In genomic region chr3:155747286-155747685, GRCh38 we compare ENCODE assay signal across 27 cellular contexts. TPM values are rescaled to one million over a fixed set of nuclear protein-coding genes. Genes with fewer than 3 reads are reported as not detected.
A peak's percentile ranks its signal among the peaks of the same experiment; 100 is the strongest.
DNase-seq lines count a peak whose midpoint lies in the region; ATAC-seq, FAIRE-seq and TF ChIP-seq lines count a peak whose summit lies in the region.
"Had no signal": no experiment of that assay in that cellular context is flagged by ENCODE, and none has a peak within 500 bp of the region (broad histone marks: within the 10 kb centered on the region; RNA-seq: fewer than 3 reads in every experiment).

No MANE protein-coding gene starts in this region.

- in situ Hi-C loops in HepG2 (cut with HindIII; ENCODE audit: extremely low pct_ligation_motif_present, low pct_unique_long_range_greater_than_20kb), result loop anchor here (5.0 kb wide), 1 partner anchor 115 kb away; no protein-coding TSS in a partner anchor

- no peaks in the 10 kb centered on the region for H3K79me2 ChIP-seq in HepG2 (ENCODE audit: insufficient read depth, low read length)

- 7% methylated on average over 1 of the region's 1 CpG for WGBS in HepG2 (ENCODE audit: low lambda C conversion rate)
- WGBS in right lobe of liver (ENCODE audit: insufficient coverage, low coverage, low lambda C conversion rate, missing lambda C conversion rate), result 32% methylated on average over 1 of the region's 1 CpG

- H2AFZ ChIP-seq in HepG2 (ENCODE audit: low read length), result no peak overlapping the region

- no peak overlapping the region for H3K4me3 Mint-ChIP-seq in progenitor cell of endocrine pancreas (ENCODE audit: low read depth)
- no peak overlapping the region for H3K4me3 Mint-ChIP-seq in CD8-positive, alpha-beta T cell
- H3K4me3 Mint-ChIP-seq: activated CD8-positive, alpha-beta T cell treated with anti-CD3 and anti-CD28 coated beads, Interleukin-2, amount 10 ng/mL, durations not matched to agents 7 days and 5 days; activated naive CD4-positive, alpha-beta T cell treated with anti-CD3 and anti-CD28 coated beads for 36 hours had no signal

- TF ChIP-seq CTCF in HepG2 (CRISPR knock-in tag; IDR thresholded peaks at IDR 0.05) (no peak), right lobe of liver (IDR thresholded peaks at IDR 0.05) (no peak), progenitor cell of endocrine pancreas (IDR thresholded peaks at IDR 0.05; ENCODE audit: unreplicated experiment) (no peak)
- TF ChIP-seq CTCF in CD8-positive, alpha-beta T cell (IDR thresholded peaks at IDR 0.05), result no peak

- TF ChIP-seq POLR2A in HepG2 (IDR thresholded peaks at IDR 0.05; ENCODE audit: insufficient read depth in 1 of 2, low read depth in 2 of 2, low read length in 2 of 2) (no peak), right lobe of liver (IDR thresholded peaks at IDR 0.05) (no peak)

- intact Hi-C loops in HepG2 (cut with micrococcal nuclease; ENCODE audit: unreplicated experiment), result loop anchor here (5.0 kb wide), 1 partner anchor 105 kb away; the partner anchor contains the start of gene SLC33A1
- intact Hi-C loops in right lobe of liver (cut with DNase I), result no loop called here
- intact Hi-C loops in CD8-positive, alpha-beta T cell (cut with DNase I, micrococcal nuclease), result loop anchor here (5.0 kb wide), 2 partner anchors 60 to 125 kb away; partner anchors contain the start of genes C3orf33 (in 1 of the 2) and GMPS (in 1 of the 2)

- H3K36me3 Mint-ChIP-seq in progenitor cell of endocrine pancreas (ENCODE audit: insufficient read depth), result no peaks in the 10 kb centered on the region
- H3K36me3 Mint-ChIP-seq in CD8-positive, alpha-beta T cell, result no peaks in the 10 kb centered on the region
- H3K36me3 Mint-ChIP-seq: CD4-positive, alpha-beta memory T cell had no signal

- BruUV-seq in HepG2 (replicated peaks; lab: Mats Ljungman, UMichigan), result no TSS peak

- H3K4me1 Mint-ChIP-seq in progenitor cell of endocrine pancreas (ENCODE audit: low read depth), result peaks cover 48% of the 10 kb centered on the region
- peaks cover 17% of the 10 kb centered on the region for H3K4me1 Mint-ChIP-seq in CD8-positive, alpha-beta T cell (ENCODE audit: low read depth)

- CTCF ChIA-PET in HepG2 (lab: Yijun Ruan, JAX; ENCODE audit: low intra/inter-chr PET ratio, low total read pairs), result no interaction called here
- CTCF ChIA-PET in CD8-positive, alpha-beta T cell (lab: Charles Lee), result interaction anchor here (0.6 to 0.8 kb wide), 2 partner anchors 58 to 59 kb away, joined by 3 read pairs; no protein-coding TSS in a partner anchor

- H3K36me3 ChIP-seq in HepG2 (replicated peaks in 1 of 2; ENCODE audit: control insufficient read depth in 1 of 2, insufficient read depth in 2 of 2, low read length in 2 of 2) (no peaks in the 10 kb centered on the region), right lobe of liver (no peaks in the 10 kb centered on the region)
- no peaks in the 10 kb centered on the region for H3K36me3 ChIP-seq in effector memory CD4-positive, alpha-beta T cell (ENCODE audit: control insufficient read depth, insufficient read depth, low read length)
- no peaks in the 10 kb centered on the region for H3K36me3 ChIP-seq in CD8-positive, alpha-beta T cell (ENCODE audit: insufficient read depth, low read length)
- H3K36me3 ChIP-seq: sigmoid colon, SJCRH30, tibial artery had no signal

- H3K9me3 ChIP-seq in HepG2 (ENCODE audit: low read length) (no peaks in the 10 kb centered on the region), right lobe of liver (no peaks in the 10 kb centered on the region)
- no peaks in the 10 kb centered on the region for H3K9me3 ChIP-seq in effector memory CD4-positive, alpha-beta T cell (ENCODE audit: control insufficient read depth, low read length)
- H3K9me3 ChIP-seq in CD8-positive, alpha-beta T cell (ENCODE audit: low read length), result no peaks in the 10 kb centered on the region
- H3K9me3 ChIP-seq: psoas muscle, sigmoid colon, SJCRH30, tibial artery had no signal

- peak overlapping the region; percentile 31 for H3K9ac ChIP-seq in HepG2 (ENCODE audit: insufficient read depth, low read depth, low read length)

- no peak for TF ChIP-seq RAD21 in HepG2 (CRISPR knock-in tag; IDR thresholded peaks at IDR 0.05)

- ATAC-seq in HepG2, result no peak
- no peak for ATAC-seq in right lobe of liver
- no peak for ATAC-seq in HG03280 (IDR thresholded peaks at IDR 0.05; ENCODE audit: unreplicated experiment)
- no peak for ATAC-seq in CD8-positive, alpha-beta T cell
- ATAC-seq: activated CD8-positive, alpha-beta T cell treated with anti-CD3 and anti-CD28 coated beads, Interleukin-2, amount 10 ng/mL, durations not matched to agents 7 days and 5 days; psoas muscle had no signal

- no peaks in the 10 kb centered on the region for H3K27me3 Mint-ChIP-seq in progenitor cell of endocrine pancreas
- H3K27me3 Mint-ChIP-seq in CD8-positive, alpha-beta T cell (ENCODE audit: low read depth), result peaks cover 28% of the 10 kb centered on the region

- peak overlapping the region; percentile 47 for H3K27ac Mint-ChIP-seq in progenitor cell of endocrine pancreas
- no peak overlapping the region for H3K27ac Mint-ChIP-seq in CD8-positive, alpha-beta T cell
- H3K27ac Mint-ChIP-seq: activated CD8-positive, alpha-beta T cell treated with anti-CD3 and anti-CD28 coated beads, Interleukin-2, amount 10 ng/mL, durations not matched to agents 7 days and 5 days; activated naive CD4-positive, alpha-beta T cell treated with anti-CD3 and anti-CD28 coated beads for 36 hours had no signal

- H3K27ac ChIP-seq in HepG2 (ENCODE audit: extremely low read length, insufficient read depth, low read length) (peak overlapping the region; percentile 64), right lobe of liver (no peak overlapping the region)
- H3K27ac ChIP-seq in effector memory CD4-positive, alpha-beta T cell (ENCODE audit: insufficient read depth, low read length, poor library complexity, severe bottlenecking), result no peak overlapping the region
- no peak overlapping the region for H3K27ac ChIP-seq in CD8-positive, alpha-beta T cell (ENCODE audit: low read depth, low read length)
- H3K27ac ChIP-seq: psoas muscle, sigmoid colon, SJCRH30, tibial artery had no signal

- H3K4me3 ChIP-seq in HepG2 (replicated peaks in 1 of 3; ENCODE audit: insufficient read depth in 1 of 3, low read depth in 2 of 3, low read length in 3 of 3) (no peak overlapping the region), right lobe of liver (no peak overlapping the region)
- H3K4me3 ChIP-seq in effector memory CD4-positive, alpha-beta T cell (ENCODE audit: insufficient read depth, low read depth, low read length, poor library complexity, severe bottlenecking), result no peak overlapping the region
- no peak overlapping the region for H3K4me3 ChIP-seq in CD8-positive, alpha-beta T cell (ENCODE audit: low read depth, low read length)
- H3K4me3 ChIP-seq: lung, psoas muscle, sigmoid colon, SJCRH30, tibial artery had no signal

- H4K20me1 ChIP-seq in HepG2 (ENCODE audit: insufficient read depth, low read length), result no peaks in the 10 kb centered on the region

- H3K27me3 ChIP-seq in HepG2 (ENCODE audit: control insufficient read depth in 1 of 2, insufficient read depth in 2 of 2, low read length in 2 of 2), result peaks cover 0 to 3% of the 10 kb centered on the region in 2 experiments; a peak in 1 of 5 replicates
- H3K27me3 ChIP-seq in right lobe of liver, result no peaks in the 10 kb centered on the region
- H3K27me3 ChIP-seq in effector memory CD4-positive, alpha-beta T cell (replicated peaks; ENCODE audit: control insufficient read depth, insufficient read depth, low read length, poor library complexity, severe bottlenecking), result no peaks in the 10 kb centered on the region
- no peaks in the 10 kb centered on the region for H3K27me3 ChIP-seq in CD8-positive, alpha-beta T cell (ENCODE audit: insufficient read depth, low read length)
- H3K27me3 ChIP-seq: SJCRH30 had no signal

- H3K4me1 ChIP-seq in HepG2 (ENCODE audit: insufficient read depth, low read length), result peaks cover 65% of the 10 kb centered on the region
- peaks cover 0 to 9% (median 4%) of the 10 kb centered on the region in 4 donors for H3K4me1 ChIP-seq in right lobe of liver
- peaks cover 7% of the 10 kb centered on the region for H3K4me1 ChIP-seq in effector memory CD4-positive, alpha-beta T cell (ENCODE audit: control insufficient read depth, insufficient read depth, low read length, poor library complexity, severe bottlenecking)
- H3K4me1 ChIP-seq in CD8-positive, alpha-beta T cell (ENCODE audit: insufficient read depth, low read length), result peaks cover 19% of the 10 kb centered on the region

- no peak for FAIRE-seq in HepG2 (lab: Jason Lieb, UNC)
- FAIRE-seq: GM12892 had no signal

- POLR2A ChIA-PET in HepG2 (lab: Yijun Ruan, JAX), result interaction anchor here (1.2 to 5.6 kb wide), 2 partner anchors 10 to 58 kb away, joined by 4 to 38 read pairs; partner anchors contain the start of gene C3orf33
- POLR2A ChIA-PET in CD8-positive, alpha-beta T cell (lab: Charles Lee), result no interaction called here

- peak overlapping the region; percentile 90 for H3K4me2 ChIP-seq in HepG2 (ENCODE audit: low read depth, low read length)

- H3K9me3 Mint-ChIP-seq in progenitor cell of endocrine pancreas (ENCODE audit: low read depth), result no peaks in the 10 kb centered on the region
- no peaks in the 10 kb centered on the region for H3K9me3 Mint-ChIP-seq in CD8-positive, alpha-beta T cell
- H3K9me3 Mint-ChIP-seq: activated naive CD4-positive, alpha-beta T cell treated with anti-CD3 and anti-CD28 coated beads for 36 hours; CD4-positive, alpha-beta memory T cell had no signal

- DNase-seq in HepG2 (ENCODE audit: low spot score) (peak; percentile 37), right lobe of liver (no peak), NCI-H69 (lab: John Stamatoyannopoulos, UW) (peak; percentile 37), left kidney (ENCODE audit: low read depth, low spot score) (peak; percentile 22), progenitor cell of endocrine pancreas (ENCODE audit: low spot score, unreplicated experiment) (no peak)
- no peak for DNase-seq in effector memory CD4-positive, alpha-beta T cell
- DNase-seq in CD8-positive, alpha-beta T cell, result no peak
- DNase-seq: activated CD4-positive, alpha-beta T cell treated with anti-CD3 and anti-CD28 coated beads for 4 hours; activated CD8-positive, alpha-beta T cell treated with anti-CD3 and anti-CD28 coated beads, Interleukin-2, amount 10 ng/mL, durations not matched to agents 7 days and 5 days; activated naive CD4-positive, alpha-beta T cell treated with anti-CD3 and anti-CD28 coated beads for 36 hours; CD4-positive, alpha-beta memory T cell; dermis blood vessel endothelial cell; EL; foreskin melanocyte; NCI-H1930; NCI-H748 treated with DMSO at 0.1 percent for 48 hours; psoas muscle; RPMI8226; sigmoid colon; SJCRH30; stimulated activated CD4-positive, alpha-beta T cell treated with anti-CD3 and anti-CD28 coated beads, Interleukin-12 subunit alpha, Interleukin-12 subunit beta, amount 100 ng/mL, for 4 hours; stimulated activated CD4-positive, alpha-beta T cell treated with anti-CD3 and anti-CD28 coated beads, Interleukin-4, amount 100 ng/mL, for 1 hour; T-helper 9 cell; tibial artery had no signal

- TF ChIP-seq EP300 in HepG2 (IDR thresholded peaks at IDR 0.05; ENCODE audit: low read depth in 2 of 2, low read length in 2 of 2), result no peak
- no peak for TF ChIP-seq EP300 in HepG2 (CRISPR knock-in tag; IDR thresholded peaks at IDR 0.05; ENCODE audit: borderline replicate concordance)

RNA-seq across cellular contexts. Expression of gene PLCH1, which starts 2.4 kb away (rescaled TPM):
- 3.0 and 4.4 TPM in 2 replicates for total RNA-seq in HepG2 (2016; rRNA removed; fragmentation: Illumina TruSeq; extraction: Trizol)
- 0.81 and 0.97 TPM in 2 replicates for total RNA-seq in HepG2 (2016; cell fraction: cytosol; rRNA removed; fragmentation: Illumina TruSeq; extraction: Trizol; ENCODE audit: low read depth)
- 2.8 and 4.1 TPM in 2 replicates for total RNA-seq in HepG2 (2016; cell fraction: insoluble cytoplasmic fraction; rRNA removed; fragmentation: Illumina TruSeq; extraction: Trizol)
- 0.96 and 1.1 TPM in 2 replicates for total RNA-seq in HepG2 (2016; cell fraction: membrane; rRNA removed; fragmentation: Illumina TruSeq; extraction: Trizol)
- 5.1 and 5.3 TPM in 2 replicates for total RNA-seq in HepG2 (2016; cell fraction: nucleus; rRNA removed; fragmentation: Illumina TruSeq; extraction: Trizol)
- 1.2 and 2.0 TPM in 2 replicates for polyA plus RNA-seq in HepG2 (2011; rRNA removed)
- polyA plus RNA-seq in HepG2 (2011; cell fraction: cytosol; rRNA removed), result 1.1 and 1.3 TPM in 2 replicates
- 1.0 and 2.1 TPM in 2 replicates for polyA plus RNA-seq in HepG2 (2011; cell fraction: nucleus; rRNA removed)
- polyA plus RNA-seq in HepG2 (2012), result 1.0 and 1.7 TPM in 2 replicates
- 0.05 and 0.07 TPM in 2 replicates for polyA plus RNA-seq in HepG2 (2016; cell fraction: cytosol; fragmentation: Illumina TruSeq; extraction: Trizol; ENCODE audit: low read depth)
- 2.0 and 2.5 TPM in 2 replicates for polyA plus RNA-seq in HepG2 (2016; cell fraction: insoluble cytoplasmic fraction; fragmentation: Illumina TruSeq; extraction: Trizol; ENCODE audit: low read depth)
- polyA plus RNA-seq in HepG2 (2016; cell fraction: membrane; fragmentation: Illumina TruSeq; extraction: Trizol; ENCODE audit: low read depth), result 0.14 and 0.24 TPM in 2 replicates
- 1.7 and 1.9 TPM in 2 replicates for polyA plus RNA-seq in HepG2 (2016; cell fraction: nucleus; fragmentation: Illumina TruSeq; extraction: Trizol; ENCODE audit: insufficient read depth, low read depth)
- 0.07 and 4.3 TPM in 2 replicates for polyA minus RNA-seq in HepG2 (2011; rRNA and poly(A)+ RNA removed; ENCODE audit: low replicate concordance)
- polyA minus RNA-seq in HepG2 (2011; cell fraction: cytosol; rRNA and poly(A)+ RNA removed), result 3.6 and 4.0 TPM in 2 replicates
- 10.0 and 12.9 TPM in 2 replicates for polyA minus RNA-seq in HepG2 (2011; cell fraction: nucleus; rRNA and poly(A)+ RNA removed)
- total RNA-seq in right lobe of liver, result under 1 TPM; 0.07 to 0.25 (median 0.17) TPM
- 13.6 and 14.2 TPM in 2 replicates for total RNA-seq in progenitor cell of endocrine pancreas
- total RNA-seq in CD8-positive, alpha-beta T cell, result not detected
- total RNA-seq: CD4-positive, alpha-beta memory T cell; dermis blood vessel endothelial cell had no signal

RNA-seq across cellular contexts. Expression of gene C3orf33, which starts 58.8 kb away (rescaled TPM):
- total RNA-seq in HepG2 (2016; rRNA removed; fragmentation: Illumina TruSeq; extraction: Trizol) (8.2 and 12.6 TPM in 2 replicates), right lobe of liver (1 to 10 TPM; 1.3 to 1.9 (median 1.5) TPM), progenitor cell of endocrine pancreas (4.4 and 5.3 TPM in 2 replicates)
- total RNA-seq in HepG2 (2016; cell fraction: cytosol; rRNA removed; fragmentation: Illumina TruSeq; extraction: Trizol; ENCODE audit: low read depth), result 3.1 and 3.4 TPM in 2 replicates
- total RNA-seq in HepG2 (2016; cell fraction: insoluble cytoplasmic fraction; rRNA removed; fragmentation: Illumina TruSeq; extraction: Trizol), result 7.7 and 10.9 TPM in 2 replicates
- total RNA-seq in HepG2 (2016; cell fraction: membrane; rRNA removed; fragmentation: Illumina TruSeq; extraction: Trizol), result 5.6 TPM in 2 replicates
- total RNA-seq in HepG2 (2016; cell fraction: nucleus; rRNA removed; fragmentation: Illumina TruSeq; extraction: Trizol), result 9.8 and 9.9 TPM in 2 replicates
- 8.7 and 9.2 TPM in 2 replicates for polyA plus RNA-seq in HepG2 (2011; rRNA removed)
- polyA plus RNA-seq in HepG2 (2011; cell fraction: cytosol; rRNA removed), result 6.4 and 11.5 TPM in 2 replicates
- 1.3 and 3.3 TPM in 2 replicates for polyA plus RNA-seq in HepG2 (2011; cell fraction: nucleus; rRNA removed)
- 8.3 and 11.4 TPM in 2 replicates for polyA plus RNA-seq in HepG2 (2012)
- polyA plus RNA-seq in HepG2 (2016; cell fraction: cytosol; fragmentation: Illumina TruSeq; extraction: Trizol; ENCODE audit: low read depth), result 1.7 and 1.9 TPM in 2 replicates
- 8.0 and 11.1 TPM in 2 replicates for polyA plus RNA-seq in HepG2 (2016; cell fraction: insoluble cytoplasmic fraction; fragmentation: Illumina TruSeq; extraction: Trizol; ENCODE audit: low read depth)
- polyA plus RNA-seq in HepG2 (2016; cell fraction: membrane; fragmentation: Illumina TruSeq; extraction: Trizol; ENCODE audit: low read depth), result 3.3 and 3.9 TPM in 2 replicates
- 18.2 and 19.4 TPM in 2 replicates for polyA plus RNA-seq in HepG2 (2016; cell fraction: nucleus; fragmentation: Illumina TruSeq; extraction: Trizol; ENCODE audit: insufficient read depth, low read depth)
- polyA minus RNA-seq in HepG2 (2011; rRNA and poly(A)+ RNA removed; ENCODE audit: low replicate concordance), result 1.6 and 2.0 TPM in 2 replicates
- polyA minus RNA-seq in HepG2 (2011; cell fraction: cytosol; rRNA and poly(A)+ RNA removed), result 3.7 and 5.0 TPM in 2 replicates
- polyA minus RNA-seq in HepG2 (2011; cell fraction: nucleus; rRNA and poly(A)+ RNA removed), result 2.2 and 3.5 TPM in 2 replicates
- total RNA-seq in CD8-positive, alpha-beta T cell, result 1 to 10 TPM; 4.6 to 4.7 TPM

Comparison
In these comparisons a context has a peak if more than half of its experiments do, and no peak if none do; other contexts are left out.
1. DNase-seq: peak in HepG2 (single experiment), NCI-H69 (single experiment) and left kidney (single experiment); none in right lobe of liver (0 of 3), progenitor cell of endocrine pancreas (single experiment), effector memory CD4-positive, alpha-beta T cell (0 of 3) and CD8-positive, alpha-beta T cell (0 of 7).
2. intact Hi-C loops: an anchor here in HepG2 (5.0 kb wide) and CD8-positive, alpha-beta T cell (5.0 kb wide); none called in right lobe of liver.